40 cellular contexts compared by ENCODE assay signal in genomic region chr1:110462093-110462492, GRCh38. TPM values are rescaled to one million over a fixed set of nuclear protein-coding genes. Genes with fewer than 3 reads are reported as not detected.
"Had no signal": no experiment of that assay in that cellular context is flagged by ENCODE, and none has a peak within 500 bp of the region (broad histone marks: within the 10 kb centered on the region; RNA-seq: fewer than 3 reads in every experiment).

No MANE protein-coding gene starts in this region.

- H3K27ac ChIP-seq: adrenal gland, cardiac muscle cell, VCaP had no signal

- H3K27me3 Mint-ChIP-seq: activated B cell treated with CpG ODN at 0.5 μM for 24 hours; activated CD4-positive, alpha-beta memory T cell treated with anti-CD3 and anti-CD28 coated beads for 36 hours; activated CD4-positive, alpha-beta T cell treated with anti-CD3 and anti-CD28 coated beads, Interleukin-2, amount 10 ng/mL, durations not matched to agents 24 days and 14 days; activated CD8-positive, alpha-beta T cell treated with anti-CD3 and anti-CD28 coated beads for 36 hours; activated naive CD8-positive, alpha-beta T cell treated with anti-CD3 and anti-CD28 coated beads for 36 hours; activated T-helper 17 cell treated with anti-CD3 and anti-CD28 coated beads, Interleukin-2, amount 50 U/mL, for 72 hours; central memory CD8-positive, alpha-beta T cell had no signal

- H3K9me3 Mint-ChIP-seq: activated B cell treated with CpG ODN at 0.5 μM for 24 hours; activated CD4-positive, alpha-beta memory T cell treated with anti-CD3 and anti-CD28 coated beads for 36 hours; activated CD4-positive, alpha-beta T cell treated with anti-CD3 and anti-CD28 coated beads, Interleukin-2, amount 10 ng/mL, durations not matched to agents 24 days and 14 days; activated CD8-positive, alpha-beta T cell treated with anti-CD3 and anti-CD28 coated beads for 36 hours; activated naive CD4-positive, alpha-beta T cell treated with anti-CD3 and anti-CD28 coated beads, Interleukin-2, amount 10 ng/mL, durations not matched to agents 7 days and 5 days; activated naive CD4-positive, alpha-beta T cell treated with anti-CD3 and anti-CD28 coated beads, Interleukin-2, amount 50 U/mL, for 72 hours; activated naive CD8-positive, alpha-beta T cell treated with anti-CD3 and anti-CD28 coated beads for 36 hours; activated T-cell treated with anti-CD3 and anti-CD28 coated beads, Interleukin-2, amount 50 U/mL, for 4 hours; activated T-cell treated with anti-CD3 and anti-CD28 coated beads, Interleukin-2, amount 50 U/mL, for 72 hours; activated T-helper 1 cell treated with anti-CD3 and anti-CD28 coated beads, Interleukin-12 subunit alpha, Interleukin-12 subunit beta, Interleukin-2, Interleukin-4 antibody, amounts not matched to agents 30 ng/mL and 10 ng/mL and 1 ng/mL, durations not matched to agents 14 hours and 24 hours and 36 hours; activated T-helper 17 cell treated with anti-CD3 and anti-CD28 coated beads, Interleukin-2, amount 50 U/mL, for 72 hours; central memory CD8-positive, alpha-beta T cell; T-helper 1 cell treated with Interleukin-12 subunit alpha and Interleukin-12 subunit beta and Interleukin-4 antibody, amounts not matched to agents 30 μg/mL and 1 μg/mL, for 36 hours; T-helper 2 cell treated with Interferon-gamma antibody and Interleukin-4, amounts not matched to agents 5 μg/mL and 100 μg/mL, for 36 hours had no signal

- H3K4me1 Mint-ChIP-seq: activated B cell treated with CpG ODN at 0.5 μM for 24 hours; activated CD4-positive, alpha-beta T cell treated with anti-CD3 and anti-CD28 coated beads, Interleukin-2, amount 10 ng/mL, durations not matched to agents 24 days and 14 days; activated naive CD4-positive, alpha-beta T cell treated with anti-CD3 and anti-CD28 coated beads, Interleukin-2, amount 10 ng/mL, durations not matched to agents 7 days and 5 days; activated naive CD8-positive, alpha-beta T cell treated with anti-CD3 and anti-CD28 coated beads for 36 hours; activated T-helper 17 cell treated with anti-CD3 and anti-CD28 coated beads, Interleukin-2, amount 50 U/mL, for 72 hours; central memory CD8-positive, alpha-beta T cell had no signal

- ATAC-seq: activated CD8-positive, alpha-beta T cell treated with anti-CD3 and anti-CD28 coated beads for 36 hours; activated naive CD4-positive, alpha-beta T cell treated with anti-CD3 and anti-CD28 coated beads, Interleukin-2, amount 50 U/mL, for 72 hours; activated T-cell treated with anti-CD3 and anti-CD28 coated beads, Interleukin-2, amount 50 U/mL, for 4 hours; activated T-cell treated with anti-CD3 and anti-CD28 coated beads, Interleukin-2, amount 50 U/mL, for 72 hours; activated T-helper 17 cell treated with anti-CD3 and anti-CD28 coated beads, Interleukin-2, amount 50 U/mL, for 72 hours had no signal

- H3K4me1 ChIP-seq: adrenal gland had no signal

- H3K27ac Mint-ChIP-seq: activated B cell treated with CpG ODN at 0.5 μM for 24 hours; activated CD4-positive, alpha-beta memory T cell treated with anti-CD3 and anti-CD28 coated beads for 36 hours; activated CD4-positive, alpha-beta T cell treated with anti-CD3 and anti-CD28 coated beads, Interleukin-2, amount 10 ng/mL, durations not matched to agents 24 days and 14 days; activated CD8-positive, alpha-beta T cell treated with anti-CD3 and anti-CD28 coated beads for 36 hours; activated naive CD4-positive, alpha-beta T cell treated with anti-CD3 and anti-CD28 coated beads, Interleukin-2, amount 10 ng/mL, durations not matched to agents 7 days and 5 days; activated naive CD4-positive, alpha-beta T cell treated with anti-CD3 and anti-CD28 coated beads, Interleukin-2, amount 50 U/mL, for 72 hours; activated naive CD8-positive, alpha-beta T cell treated with anti-CD3 and anti-CD28 coated beads for 36 hours; activated T-cell treated with anti-CD3 and anti-CD28 coated beads, Interleukin-2, amount 50 U/mL, for 72 hours; activated T-helper 1 cell treated with anti-CD3 and anti-CD28 coated beads, Interleukin-12 subunit alpha, Interleukin-12 subunit beta, Interleukin-2, Interleukin-4 antibody, amounts not matched to agents 30 ng/mL and 10 ng/mL and 1 ng/mL, durations not matched to agents 14 hours and 24 hours and 36 hours; activated T-helper 17 cell treated with anti-CD3 and anti-CD28 coated beads, Interleukin-2, amount 50 U/mL, for 72 hours; T-helper 1 cell treated with Interleukin-12 subunit alpha and Interleukin-12 subunit beta and Interleukin-4 antibody, amounts not matched to agents 30 μg/mL and 1 μg/mL, for 36 hours; T-helper 2 cell treated with Interferon-gamma antibody and Interleukin-4, amounts not matched to agents 5 μg/mL and 100 μg/mL, for 36 hours had no signal

- H3K4me3 ChIP-seq: adrenal gland, cardiac muscle cell had no signal

- H3K4me3 Mint-ChIP-seq: activated B cell treated with CpG ODN at 0.5 μM for 24 hours; activated CD4-positive, alpha-beta memory T cell treated with anti-CD3 and anti-CD28 coated beads for 36 hours; activated CD4-positive, alpha-beta T cell treated with anti-CD3 and anti-CD28 coated beads, Interleukin-2, amount 10 ng/mL, durations not matched to agents 24 days and 14 days; activated CD8-positive, alpha-beta T cell treated with anti-CD3 and anti-CD28 coated beads for 36 hours; activated naive CD4-positive, alpha-beta T cell treated with anti-CD3 and anti-CD28 coated beads, Interleukin-2, amount 10 ng/mL, durations not matched to agents 7 days and 5 days; activated naive CD8-positive, alpha-beta T cell treated with anti-CD3 and anti-CD28 coated beads for 36 hours; activated T-cell treated with anti-CD3 and anti-CD28 coated beads, Interleukin-2, amount 50 U/mL, for 4 hours; activated T-cell treated with anti-CD3 and anti-CD28 coated beads, Interleukin-2, amount 50 U/mL, for 72 hours; activated T-helper 1 cell treated with anti-CD3 and anti-CD28 coated beads, Interleukin-12 subunit alpha, Interleukin-12 subunit beta, Interleukin-2, Interleukin-4 antibody, amounts not matched to agents 30 ng/mL and 10 ng/mL and 1 ng/mL, durations not matched to agents 14 hours and 24 hours and 36 hours; activated T-helper 17 cell treated with anti-CD3 and anti-CD28 coated beads, Interleukin-2, amount 50 U/mL, for 72 hours; central memory CD8-positive, alpha-beta T cell; T-helper 1 cell treated with Interleukin-12 subunit alpha and Interleukin-12 subunit beta and Interleukin-4 antibody, amounts not matched to agents 30 μg/mL and 1 μg/mL, for 36 hours; T-helper 2 cell treated with Interferon-gamma antibody and Interleukin-4, amounts not matched to agents 5 μg/mL and 100 μg/mL, for 36 hours had no signal

- H3K36me3 Mint-ChIP-seq: activated CD4-positive, alpha-beta memory T cell treated with anti-CD3 and anti-CD28 coated beads for 36 hours; activated naive CD4-positive, alpha-beta T cell treated with anti-CD3 and anti-CD28 coated beads, Interleukin-2, amount 10 ng/mL, durations not matched to agents 7 days and 5 days; activated naive CD4-positive, alpha-beta T cell treated with anti-CD3 and anti-CD28 coated beads, Interleukin-2, amount 50 U/mL, for 72 hours; activated naive CD8-positive, alpha-beta T cell treated with anti-CD3 and anti-CD28 coated beads for 36 hours; brain had no signal

- H3K36me3 ChIP-seq: adrenal gland, cardiac muscle cell had no signal

- H3K27me3 ChIP-seq: adrenal gland, cardiac muscle cell had no signal

- H3K9me3 ChIP-seq: adrenal gland had no signal

- DNase-seq: activated B cell treated with CpG ODN at 0.5 μM for 24 hours; activated CD4-positive, alpha-beta memory T cell treated with anti-CD3 and anti-CD28 coated beads for 36 hours; activated CD4-positive, alpha-beta T cell treated with anti-CD3 and anti-CD28 coated beads for 4 hours; activated CD4-positive, alpha-beta T cell treated with anti-CD3 and anti-CD28 coated beads, Interleukin-2, amount 10 ng/mL, durations not matched to agents 24 days and 14 days; activated CD4-positive, alpha-beta T cell treated with anti-CD3 and anti-CD28 coated beads, Interleukin-2, amount 50 U/mL, for 1 hour; activated CD4-positive, alpha-beta T cell treated with anti-CD3 and anti-CD28 coated beads, Interleukin-2, amount 50 U/mL, for 4 hours; activated CD4-positive, CD25-positive, alpha-beta regulatory T cell treated with anti-CD3 and anti-CD28 coated beads, Interleukin-2, amount 50 U/mL, for 72 hours; activated CD8-positive, alpha-beta memory T cell treated with anti-CD3 and anti-CD28 coated beads, Interleukin-2, amount 50 U/mL, for 4 hours; activated CD8-positive, alpha-beta T cell treated with anti-CD3 and anti-CD28 coated beads for 36 hours; activated effector memory CD4-positive, alpha-beta T cell treated with anti-CD3 and anti-CD28 coated beads, Interleukin-2, amount 50 U/mL, for 16 hours; activated gamma-delta T cell treated with Interleukin-2 at 50 U/mL for 16 hours; activated naive CD4-positive, alpha-beta T cell; activated naive CD4-positive, alpha-beta T cell treated with anti-CD3 and anti-CD28 coated beads, Interleukin-2, amount 10 ng/mL, durations not matched to agents 7 days and 5 days; activated naive CD8-positive, alpha-beta T cell treated with anti-CD3 and anti-CD28 coated beads for 36 hours; activated T-cell treated with anti-CD3 and anti-CD28 coated beads for 4 hours; activated T-cell treated with anti-CD3 and anti-CD28 coated beads, Interleukin-2, amount 50 U/mL, for 1 hour; activated T-cell treated with anti-CD3 and anti-CD28 coated beads, Interleukin-2, amount 50 U/mL, for 4 hours; activated T-cell treated with anti-CD3 and anti-CD28 coated beads, Interleukin-2, amount 50 U/mL, for 72 hours; adrenal gland; amniotic stem cell; caudate nucleus; cerebellar nuclear complex; T-helper 1 cell; T-helper 2 cell; T-helper 9 cell had no signal

- FAIRE-seq: astrocyte, bronchial epithelial cell, TTC549 had no signal

RNA-seq across cellular contexts. Expression of gene PROK1, which starts 11.1 kb away (rescaled TPM):
- total RNA-seq: activated B cell treated with CpG ODN at 0.5 μM for 24 hours; activated CD4-positive, alpha-beta memory T cell treated with anti-CD3 and anti-CD28 coated beads for 36 hours; activated CD4-positive, alpha-beta T cell treated with anti-CD3 and anti-CD28 coated beads, Interleukin-2, amount 10 ng/mL, durations not matched to agents 24 days and 14 days; activated CD8-positive, alpha-beta memory T cell treated with anti-CD3 and anti-CD28 coated beads for 36 hours; activated CD8-positive, alpha-beta T cell treated with anti-CD3 and anti-CD28 coated beads for 36 hours; activated naive CD4-positive, alpha-beta T cell treated with anti-CD3 and anti-CD28 coated beads, Interleukin-2, amount 50 U/mL, for 72 hours; activated naive CD8-positive, alpha-beta T cell treated with anti-CD3 and anti-CD28 coated beads for 36 hours; activated T-cell treated with anti-CD3 and anti-CD28 coated beads, Interleukin-2, amount 50 U/mL, for 4 hours; activated T-helper 1 cell treated with anti-CD3 and anti-CD28 coated beads, Interleukin-12 subunit alpha, Interleukin-12 subunit beta, Interleukin-2, Interleukin-4 antibody, amounts not matched to agents 30 ng/mL and 10 ng/mL and 1 ng/mL, durations not matched to agents 14 hours and 24 hours and 36 hours; activated T-helper 17 cell treated with anti-CD3 and anti-CD28 coated beads, Interleukin-2, amount 50 U/mL, for 72 hours; astrocyte; bronchial epithelial cell; chondrocyte had no signal
- polyA plus RNA-seq: cardiac muscle cell had no signal

RNA-seq across cellular contexts. Expression of gene KCNA10, which starts 56.9 kb away (rescaled TPM):
- total RNA-seq: activated B cell treated with CpG ODN at 0.5 μM for 24 hours; activated CD4-positive, alpha-beta memory T cell treated with anti-CD3 and anti-CD28 coated beads for 36 hours; activated CD4-positive, alpha-beta T cell treated with anti-CD3 and anti-CD28 coated beads, Interleukin-2, amount 10 ng/mL, durations not matched to agents 24 days and 14 days; activated CD8-positive, alpha-beta memory T cell treated with anti-CD3 and anti-CD28 coated beads for 36 hours; activated CD8-positive, alpha-beta T cell treated with anti-CD3 and anti-CD28 coated beads for 36 hours; activated naive CD4-positive, alpha-beta T cell treated with anti-CD3 and anti-CD28 coated beads, Interleukin-2, amount 50 U/mL, for 72 hours; activated naive CD8-positive, alpha-beta T cell treated with anti-CD3 and anti-CD28 coated beads for 36 hours; activated T-cell treated with anti-CD3 and anti-CD28 coated beads, Interleukin-2, amount 50 U/mL, for 4 hours; activated T-cell treated with anti-CD3 and anti-CD28 coated beads, Interleukin-2, amount 50 U/mL, for 72 hours; activated T-helper 1 cell treated with anti-CD3 and anti-CD28 coated beads, Interleukin-12 subunit alpha, Interleukin-12 subunit beta, Interleukin-2, Interleukin-4 antibody, amounts not matched to agents 30 ng/mL and 10 ng/mL and 1 ng/mL, durations not matched to agents 14 hours and 24 hours and 36 hours; activated T-helper 17 cell treated with anti-CD3 and anti-CD28 coated beads, Interleukin-2, amount 50 U/mL, for 72 hours; adrenal gland; aorta; astrocyte; bronchial epithelial cell; cardiac muscle cell; chondrocyte had no signal
- polyA plus RNA-seq: adrenal gland, aorta, cardiac muscle cell had no signal
